In the genomic region with DNA sequence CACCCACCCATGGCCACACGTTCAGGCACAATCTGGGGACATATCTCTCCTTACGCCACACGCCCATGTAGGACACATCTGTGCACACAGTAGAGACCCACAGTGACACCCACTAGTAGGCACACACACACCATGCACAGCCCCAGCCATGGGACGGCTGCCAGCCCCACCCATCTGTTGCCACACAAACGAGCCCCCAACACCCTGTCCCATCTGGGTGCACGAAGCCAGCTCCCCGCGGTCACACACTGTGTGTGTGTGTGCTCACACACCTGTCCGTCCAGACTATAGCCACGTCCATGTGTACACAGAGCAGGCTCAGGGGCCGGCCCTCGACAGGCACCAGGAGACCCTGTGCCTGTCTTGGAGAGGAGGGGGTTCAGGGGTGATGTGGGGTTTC, we compare ENCODE assay signal across 16 cellular contexts. TPM values are rescaled to one million over a fixed set of nuclear protein-coding genes. Genes with fewer than 3 reads are reported as not detected.
DNase-seq lines count a peak whose midpoint lies in the region; ATAC-seq, FAIRE-seq and TF ChIP-seq lines count a peak whose summit lies in the region.
"Had no signal": no experiment of that assay in that cellular context is flagged by ENCODE, and none has a peak within 500 bp of the region (broad histone marks: within the 10 kb centered on the region; RNA-seq: fewer than 3 reads in every experiment).

No MANE protein-coding gene starts in this region.

- H3K9me3 ChIP-seq in HepG2 (ENCODE audit: low read length) (no peaks in the 10 kb centered on the region), right lobe of liver (no peaks in the 10 kb centered on the region), SU-DHL-6 (ENCODE audit: insufficient read depth, low read length) (no peaks in the 10 kb centered on the region), lower lobe of right lung (no peaks in the 10 kb centered on the region)
- H3K9me3 ChIP-seq: A549 had no signal

- no peaks in the 10 kb centered on the region for H4K20me1 ChIP-seq in HepG2 (ENCODE audit: insufficient read depth, low read length)
- no peaks in the 10 kb centered on the region for H4K20me1 ChIP-seq in SU-DHL-6 (ENCODE audit: low read depth, low read length)

- H3F3A ChIP-seq in SU-DHL-6 (ENCODE audit: insufficient read depth), result peaks cover 23% of the 10 kb centered on the region

- FAIRE-seq in HepG2 (lab: Jason Lieb, UNC), result no peak
- FAIRE-seq: D721Med had no signal

- TF ChIP-seq RAD21 in HepG2 (CRISPR knock-in tag; IDR thresholded peaks at IDR 0.05), result no peak

- H3K27me3 ChIP-seq in HepG2 (ENCODE audit: control insufficient read depth in 1 of 2, insufficient read depth in 2 of 2, low read length in 2 of 2), result peaks cover 10 to 35% of the 10 kb centered on the region in 2 experiments
- H3K27me3 ChIP-seq in right lobe of liver, result peaks cover 0 to 3% of the 10 kb centered on the region in 2 donors
- H3K27me3 ChIP-seq in SU-DHL-6 (ENCODE audit: low read length), result no peaks in the 10 kb centered on the region
- peaks cover 72% of the 10 kb centered on the region for H3K27me3 ChIP-seq in lower lobe of right lung (ENCODE audit: low read depth)

- H3K4me2 ChIP-seq in HepG2 (ENCODE audit: low read depth, low read length), result no peak overlapping the region
- H3K4me2 ChIP-seq in SU-DHL-6 (ENCODE audit: low read depth, low read length, poor library complexity, severe bottlenecking), result peak overlapping the region; percentile 98
- H3K4me2 ChIP-seq: A549 had no signal

- TF ChIP-seq POLR2A in HepG2 (IDR thresholded peaks at IDR 0.05; ENCODE audit: insufficient read depth in 1 of 2, low read depth in 2 of 2, low read length in 2 of 2) (no peak), right lobe of liver (IDR thresholded peaks at IDR 0.05) (no peak)

- no peaks in the 10 kb centered on the region for H3K9me2 ChIP-seq in SU-DHL-6 (replicated peaks; ENCODE audit: insufficient read depth, low read length)

- no peaks in the 10 kb centered on the region for H3K79me2 ChIP-seq in HepG2 (ENCODE audit: insufficient read depth, low read length)
- peaks cover 47% of the 10 kb centered on the region for H3K79me2 ChIP-seq in SU-DHL-6 (ENCODE audit: insufficient read depth, low read length)

- intact Hi-C loops in HepG2 (cut with micrococcal nuclease; ENCODE audit: unreplicated experiment), result no loop called here
- intact Hi-C loops in right lobe of liver (cut with DNase I), result no loop called here
- intact Hi-C loops in lower lobe of right lung (cut with DNase I), result no loop called here

- POLR2A ChIA-PET in HepG2 (lab: Yijun Ruan, JAX), result no interaction called here

- H2AFZ ChIP-seq in HepG2 (ENCODE audit: low read length), result no peak overlapping the region
- no peak overlapping the region for H2AFZ ChIP-seq in SU-DHL-6 (ENCODE audit: low read depth, low read length, severe bottlenecking)
- H2AFZ ChIP-seq: GM23248 had no signal

- no peak overlapping the region for H3K27ac ChIP-seq in HepG2 (ENCODE audit: extremely low read length, insufficient read depth, low read length)
- H3K27ac ChIP-seq in right lobe of liver, result no peak overlapping the region
- H3K27ac ChIP-seq in SU-DHL-6 (ENCODE audit: low read depth, low read length), result peak overlapping the region; percentile 99
- no peak overlapping the region for H3K27ac ChIP-seq in lower lobe of right lung
- H3K27ac ChIP-seq: A549, GM23248 had no signal

- BruUV-seq in HepG2 (replicated peaks; lab: Mats Ljungman, UMichigan), result no TSS peak

- H3K36me3 ChIP-seq in HepG2 (replicated peaks in 1 of 2; ENCODE audit: control insufficient read depth in 1 of 2, insufficient read depth in 2 of 2, low read length in 2 of 2) (no peaks in the 10 kb centered on the region), right lobe of liver (no peaks in the 10 kb centered on the region), SU-DHL-6 (ENCODE audit: low read length) (no peaks in the 10 kb centered on the region), lower lobe of right lung (no peaks in the 10 kb centered on the region)

- WGBS in HepG2 (ENCODE audit: low lambda C conversion rate), result 43% methylated on average over 4 of the region's 12 CpGs
- WGBS in right lobe of liver (ENCODE audit: insufficient coverage, low coverage, low lambda C conversion rate, missing lambda C conversion rate), result 25% methylated on average over 5 of the region's 12 CpGs

- no peak for ATAC-seq in HepG2
- ATAC-seq in right lobe of liver, result no peak
- ATAC-seq in lower lobe of right lung, result no peak
- ATAC-seq in GM21619 (IDR thresholded peaks at IDR 0.05; ENCODE audit: unreplicated experiment), result no peak
- ATAC-seq in activated CD4-positive, CD25-positive, alpha-beta regulatory T cell treated with anti-CD3 and anti-CD28 coated beads, Interleukin-2, amount 50 U/mL, for 24 hours, result no peak
- ATAC-seq: A549; CD8-positive, alpha-beta T cell had no signal

- H3K9ac ChIP-seq in HepG2 (ENCODE audit: insufficient read depth, low read depth, low read length) (no peak overlapping the region), SU-DHL-6 (ENCODE audit: low read length) (peak overlapping the region; percentile 100; the same call in 1 of the 2 replicates)
- H3K9ac ChIP-seq: GM23248 had no signal

- CTCF ChIA-PET in HepG2 (lab: Yijun Ruan, JAX; ENCODE audit: low intra/inter-chr PET ratio, low total read pairs), result no interaction called here

- TF ChIP-seq CTCF in HepG2 (CRISPR knock-in tag; IDR thresholded peaks at IDR 0.05) (no peak), right lobe of liver (IDR thresholded peaks at IDR 0.05) (no peak), SU-DHL-6 (IDR thresholded peaks at IDR 0.05; ENCODE audit: insufficient read depth, low read length, poor library complexity, severe bottlenecking) (no peak), lower lobe of right lung (IDR thresholded peaks at IDR 0.05) (no peak)

- no peak for DNase-seq in HepG2 (ENCODE audit: low spot score)
- DNase-seq in right lobe of liver, result no peak
- peak; percentile 34 for DNase-seq in lower lobe of right lung
- DNase-seq in NCI-H82 (lab: John Stamatoyannopoulos, UW), result no peak
- DNase-seq: CD8-positive, alpha-beta T cell; COR-L47; DMS53; GF-D8; GM23248 had no signal

- H3K4me1 ChIP-seq in HepG2 (ENCODE audit: insufficient read depth, low read length), result no peaks in the 10 kb centered on the region
- H3K4me1 ChIP-seq in right lobe of liver, result no peaks in the 10 kb centered on the region
- no peaks in the 10 kb centered on the region for H3K4me1 ChIP-seq in lower lobe of right lung

- TF ChIP-seq EP300 in HepG2 (IDR thresholded peaks at IDR 0.05; ENCODE audit: low read depth in 2 of 2, low read length in 2 of 2) (no peak), HepG2 (CRISPR knock-in tag; IDR thresholded peaks at IDR 0.05; ENCODE audit: borderline replicate concordance) (no peak)

- H3K4me3 ChIP-seq in HepG2 (replicated peaks in 1 of 3; ENCODE audit: insufficient read depth in 1 of 3, low read depth in 2 of 3, low read length in 3 of 3) (no peak overlapping the region), right lobe of liver (no peak overlapping the region), SU-DHL-6 (ENCODE audit: insufficient read depth, low read length, poor library complexity, severe bottlenecking) (peak overlapping the region; percentile 14), lower lobe of right lung (no peak overlapping the region)
- H3K4me3 ChIP-seq: A549, GM23248 had no signal

- in situ Hi-C loops in HepG2 (cut with HindIII; ENCODE audit: extremely low pct_ligation_motif_present, low pct_unique_long_range_greater_than_20kb), result no loop called here

RNA-seq across cellular contexts. Expression of a gene that starts 10.6 kb away (rescaled TPM):
- not detected in 2 replicates for total RNA-seq in HepG2 (2016; rRNA removed; fragmentation: Illumina TruSeq; extraction: Trizol)
- not detected in 2 replicates for total RNA-seq in HepG2 (2016; cell fraction: cytosol; rRNA removed; fragmentation: Illumina TruSeq; extraction: Trizol; ENCODE audit: low read depth)
- total RNA-seq in HepG2 (2016; cell fraction: insoluble cytoplasmic fraction; rRNA removed; fragmentation: Illumina TruSeq; extraction: Trizol), result not detected in 2 replicates
- not detected in 2 replicates for total RNA-seq in HepG2 (2016; cell fraction: membrane; rRNA removed; fragmentation: Illumina TruSeq; extraction: Trizol)
- total RNA-seq in HepG2 (2016; cell fraction: nucleus; rRNA removed; fragmentation: Illumina TruSeq; extraction: Trizol), result not detected in 2 replicates
- not detected in 2 replicates for polyA plus RNA-seq in HepG2 (2011; rRNA removed)
- 0.03 TPM in 1 of 2 replicates, not detected in the other for polyA plus RNA-seq in HepG2 (2011; cell fraction: cytosol; rRNA removed)
- not detected in 2 replicates for polyA plus RNA-seq in HepG2 (2011; cell fraction: nucleus; rRNA removed)
- polyA plus RNA-seq in HepG2 (2012), result 0.07 TPM in 1 of 2 replicates, not detected in the other
- not detected in 2 replicates for polyA plus RNA-seq in HepG2 (2016; cell fraction: cytosol; fragmentation: Illumina TruSeq; extraction: Trizol; ENCODE audit: low read depth)
- polyA plus RNA-seq in HepG2 (2016; cell fraction: insoluble cytoplasmic fraction; fragmentation: Illumina TruSeq; extraction: Trizol; ENCODE audit: low read depth), result not detected in 2 replicates
- polyA plus RNA-seq in HepG2 (2016; cell fraction: membrane; fragmentation: Illumina TruSeq; extraction: Trizol; ENCODE audit: low read depth), result not detected in 2 replicates
- polyA plus RNA-seq in HepG2 (2016; cell fraction: nucleus; fragmentation: Illumina TruSeq; extraction: Trizol; ENCODE audit: insufficient read depth, low read depth), result not detected in 2 replicates
- not detected in 2 replicates for polyA minus RNA-seq in HepG2 (2011; rRNA and poly(A)+ RNA removed; ENCODE audit: low replicate concordance)
- not detected in 2 replicates for polyA minus RNA-seq in HepG2 (2011; cell fraction: cytosol; rRNA and poly(A)+ RNA removed)
- polyA minus RNA-seq in HepG2 (2011; cell fraction: nucleus; rRNA and poly(A)+ RNA removed), result not detected in 2 replicates
- total RNA-seq in right lobe of liver, result not detected
- total RNA-seq in lower lobe of right lung, result 0.41 TPM
- total RNA-seq: GM23248, H7 had no signal
- polyA plus RNA-seq: CD14-positive monocyte, GM23248 had no signal

RNA-seq across cellular contexts. Expression of a gene that starts 34.7 kb away (rescaled TPM):
- 26.2 and 34.7 TPM in 2 replicates for total RNA-seq in HepG2 (2016; rRNA removed; fragmentation: Illumina TruSeq; extraction: Trizol)
- total RNA-seq in HepG2 (2016; cell fraction: cytosol; rRNA removed; fragmentation: Illumina TruSeq; extraction: Trizol; ENCODE audit: low read depth), result 6.5 and 9.6 TPM in 2 replicates
- 16.1 and 36.8 TPM in 2 replicates for total RNA-seq in HepG2 (2016; cell fraction: insoluble cytoplasmic fraction; rRNA removed; fragmentation: Illumina TruSeq; extraction: Trizol)
- total RNA-seq in HepG2 (2016; cell fraction: membrane; rRNA removed; fragmentation: Illumina TruSeq; extraction: Trizol), result 10.4 and 11.0 TPM in 2 replicates
- 28.3 and 29.2 TPM in 2 replicates for total RNA-seq in HepG2 (2016; cell fraction: nucleus; rRNA removed; fragmentation: Illumina TruSeq; extraction: Trizol)
- 33.1 and 33.7 TPM in 2 replicates for polyA plus RNA-seq in HepG2 (2011; rRNA removed)
- 20.2 and 33.5 TPM in 2 replicates for polyA plus RNA-seq in HepG2 (2011; cell fraction: cytosol; rRNA removed)
- polyA plus RNA-seq in HepG2 (2011; cell fraction: nucleus; rRNA removed), result 215 and 292 TPM in 2 replicates
- 33.2 and 34.0 TPM in 2 replicates for polyA plus RNA-seq in HepG2 (2012)
- polyA plus RNA-seq in HepG2 (2016; cell fraction: cytosol; fragmentation: Illumina TruSeq; extraction: Trizol; ENCODE audit: low read depth), result 3.8 and 4.4 TPM in 2 replicates
- polyA plus RNA-seq in HepG2 (2016; cell fraction: insoluble cytoplasmic fraction; fragmentation: Illumina TruSeq; extraction: Trizol; ENCODE audit: low read depth), result 20.7 and 29.5 TPM in 2 replicates
- polyA plus RNA-seq in HepG2 (2016; cell fraction: membrane; fragmentation: Illumina TruSeq; extraction: Trizol; ENCODE audit: low read depth), result 7.4 and 8.4 TPM in 2 replicates
- 90.2 and 102 TPM in 2 replicates for polyA plus RNA-seq in HepG2 (2016; cell fraction: nucleus; fragmentation: Illumina TruSeq; extraction: Trizol; ENCODE audit: insufficient read depth, low read depth)
- 15.9 and 39.4 TPM in 2 replicates for polyA minus RNA-seq in HepG2 (2011; rRNA and poly(A)+ RNA removed; ENCODE audit: low replicate concordance)
- 16.3 and 26.4 TPM in 2 replicates for polyA minus RNA-seq in HepG2 (2011; cell fraction: cytosol; rRNA and poly(A)+ RNA removed)
- polyA minus RNA-seq in HepG2 (2011; cell fraction: nucleus; rRNA and poly(A)+ RNA removed), result 29.6 and 31.9 TPM in 2 replicates
- 10 to 100 TPM; 25.3 to 39.7 (median 30.2) TPM for total RNA-seq in right lobe of liver
- 206 TPM for total RNA-seq in lower lobe of right lung

RNA-seq across cellular contexts. Expression of a gene that starts 40.6 kb away (rescaled TPM):
- 0.27 and 0.33 TPM in 2 replicates for total RNA-seq in HepG2 (2016; rRNA removed; fragmentation: Illumina TruSeq; extraction: Trizol)
- total RNA-seq in HepG2 (2016; cell fraction: cytosol; rRNA removed; fragmentation: Illumina TruSeq; extraction: Trizol; ENCODE audit: low read depth), result 0.26 and 0.51 TPM in 2 replicates
- total RNA-seq in HepG2 (2016; cell fraction: insoluble cytoplasmic fraction; rRNA removed; fragmentation: Illumina TruSeq; extraction: Trizol), result 0.24 and 0.37 TPM in 2 replicates
- total RNA-seq in HepG2 (2016; cell fraction: membrane; rRNA removed; fragmentation: Illumina TruSeq; extraction: Trizol), result 0.62 TPM in 1 of 2 replicates, not detected in the other
- total RNA-seq in HepG2 (2016; cell fraction: nucleus; rRNA removed; fragmentation: Illumina TruSeq; extraction: Trizol), result 0.40 TPM in 1 of 2 replicates, not detected in the other
- polyA plus RNA-seq in HepG2 (2011; rRNA removed), result 0.24 and 0.30 TPM in 2 replicates
- polyA plus RNA-seq in HepG2 (2011; cell fraction: cytosol; rRNA removed), result 0.44 and 0.52 TPM in 2 replicates
- 0.31 and 0.51 TPM in 2 replicates for polyA plus RNA-seq in HepG2 (2011; cell fraction: nucleus; rRNA removed)
- 0.25 TPM in 1 of 2 replicates, not detected in the other for polyA plus RNA-seq in HepG2 (2012)
- polyA plus RNA-seq in HepG2 (2016; cell fraction: cytosol; fragmentation: Illumina TruSeq; extraction: Trizol; ENCODE audit: low read depth), result 0.21 and 0.44 TPM in 2 replicates
- polyA plus RNA-seq in HepG2 (2016; cell fraction: insoluble cytoplasmic fraction; fragmentation: Illumina TruSeq; extraction: Trizol; ENCODE audit: low read depth), result 0.49 and 0.52 TPM in 2 replicates
- polyA plus RNA-seq in HepG2 (2016; cell fraction: membrane; fragmentation: Illumina TruSeq; extraction: Trizol; ENCODE audit: low read depth), result 0.69 and 1.1 TPM in 2 replicates
- 0.78 and 0.95 TPM in 2 replicates for polyA plus RNA-seq in HepG2 (2016; cell fraction: nucleus; fragmentation: Illumina TruSeq; extraction: Trizol; ENCODE audit: insufficient read depth, low read depth)
- 0.26 and 0.84 TPM in 2 replicates for polyA minus RNA-seq in HepG2 (2011; rRNA and poly(A)+ RNA removed; ENCODE audit: low replicate concordance)
- polyA minus RNA-seq in HepG2 (2011; cell fraction: cytosol; rRNA and poly(A)+ RNA removed), result 0.49 TPM in 1 of 2 replicates, not detected in the other
- polyA minus RNA-seq in HepG2 (2011; cell fraction: nucleus; rRNA and poly(A)+ RNA removed), result not detected in 2 replicates
- total RNA-seq in right lobe of liver, result under 1 TPM in 4 of 6 experiments, not detected in 2; 0.18 to 0.71 (median 0.39) TPM
- total RNA-seq in lower lobe of right lung, result 1.2 TPM
- total RNA-seq: GM23248, H7 had no signal
- polyA plus RNA-seq: GM23248 had no signal

RNA-seq across cellular contexts. Expression of a gene that starts 41.4 kb away (rescaled TPM):
- 20.7 and 37.4 TPM in 2 replicates for total RNA-seq in HepG2 (2016; rRNA removed; fragmentation: Illumina TruSeq; extraction: Trizol)
- 32.7 and 40.5 TPM in 2 replicates for total RNA-seq in HepG2 (2016; cell fraction: cytosol; rRNA removed; fragmentation: Illumina TruSeq; extraction: Trizol; ENCODE audit: low read depth)
- 21.9 and 38.8 TPM in 2 replicates for total RNA-seq in HepG2 (2016; cell fraction: insoluble cytoplasmic fraction; rRNA removed; fragmentation: Illumina TruSeq; extraction: Trizol)
- total RNA-seq in HepG2 (2016; cell fraction: membrane; rRNA removed; fragmentation: Illumina TruSeq; extraction: Trizol), result 24.1 and 26.6 TPM in 2 replicates
- total RNA-seq in HepG2 (2016; cell fraction: nucleus; rRNA removed; fragmentation: Illumina TruSeq; extraction: Trizol), result 28.4 and 29.8 TPM in 2 replicates
- 74.0 and 91.2 TPM in 2 replicates for polyA plus RNA-seq in HepG2 (2011; rRNA removed)
- polyA plus RNA-seq in HepG2 (2011; cell fraction: cytosol; rRNA removed), result 112 and 172 TPM in 2 replicates
- 93.5 and 96.2 TPM in 2 replicates for polyA plus RNA-seq in HepG2 (2011; cell fraction: nucleus; rRNA removed)
- polyA plus RNA-seq in HepG2 (2012), result 38.2 and 66.0 TPM in 2 replicates
- polyA plus RNA-seq in HepG2 (2016; cell fraction: cytosol; fragmentation: Illumina TruSeq; extraction: Trizol; ENCODE audit: low read depth), result 34.2 and 39.3 TPM in 2 replicates
- 20.0 and 22.5 TPM in 2 replicates for polyA plus RNA-seq in HepG2 (2016; cell fraction: insoluble cytoplasmic fraction; fragmentation: Illumina TruSeq; extraction: Trizol; ENCODE audit: low read depth)
- polyA plus RNA-seq in HepG2 (2016; cell fraction: membrane; fragmentation: Illumina TruSeq; extraction: Trizol; ENCODE audit: low read depth), result 21.0 and 26.9 TPM in 2 replicates
- 52.4 and 53.1 TPM in 2 replicates for polyA plus RNA-seq in HepG2 (2016; cell fraction: nucleus; fragmentation: Illumina TruSeq; extraction: Trizol; ENCODE audit: insufficient read depth, low read depth)
- polyA minus RNA-seq in HepG2 (2011; rRNA and poly(A)+ RNA removed; ENCODE audit: low replicate concordance), result 32.5 and 96.8 TPM in 2 replicates
- 26.4 and 26.8 TPM in 2 replicates for polyA minus RNA-seq in HepG2 (2011; cell fraction: cytosol; rRNA and poly(A)+ RNA removed)
- polyA minus RNA-seq in HepG2 (2011; cell fraction: nucleus; rRNA and poly(A)+ RNA removed), result 21.6 and 26.0 TPM in 2 replicates
- total RNA-seq in right lobe of liver, result 100 to 1,000 TPM in 2 of 6 experiments, 10 to 100 TPM in 4; 53.6 to 124 (median 75.8) TPM
- 132 TPM for total RNA-seq in lower lobe of right lung

RNA-seq across cellular contexts. Expression of a gene that starts 57.6 kb away (rescaled TPM):
- total RNA-seq in HepG2 (2016; rRNA removed; fragmentation: Illumina TruSeq; extraction: Trizol), result 4,758 and 5,028 TPM in 2 replicates
- total RNA-seq in HepG2 (2016; cell fraction: cytosol; rRNA removed; fragmentation: Illumina TruSeq; extraction: Trizol; ENCODE audit: low read depth), result 8,990 and 9,707 TPM in 2 replicates
- 4,892 and 5,330 TPM in 2 replicates for total RNA-seq in HepG2 (2016; cell fraction: insoluble cytoplasmic fraction; rRNA removed; fragmentation: Illumina TruSeq; extraction: Trizol)
- 12,897 and 13,497 TPM in 2 replicates for total RNA-seq in HepG2 (2016; cell fraction: membrane; rRNA removed; fragmentation: Illumina TruSeq; extraction: Trizol)
- 1,659 and 1,838 TPM in 2 replicates for total RNA-seq in HepG2 (2016; cell fraction: nucleus; rRNA removed; fragmentation: Illumina TruSeq; extraction: Trizol)
- 1,633 and 1,983 TPM in 2 replicates for polyA plus RNA-seq in HepG2 (2011; rRNA removed)
- 4,354 and 8,495 TPM in 2 replicates for polyA plus RNA-seq in HepG2 (2011; cell fraction: cytosol; rRNA removed)
- polyA plus RNA-seq in HepG2 (2011; cell fraction: nucleus; rRNA removed), result 1,845 and 2,001 TPM in 2 replicates
- polyA plus RNA-seq in HepG2 (2012), result 3,093 and 4,312 TPM in 2 replicates
- polyA plus RNA-seq in HepG2 (2016; cell fraction: cytosol; fragmentation: Illumina TruSeq; extraction: Trizol; ENCODE audit: low read depth), result 10,211 and 10,944 TPM in 2 replicates
- polyA plus RNA-seq in HepG2 (2016; cell fraction: insoluble cytoplasmic fraction; fragmentation: Illumina TruSeq; extraction: Trizol; ENCODE audit: low read depth), result 4,747 and 4,833 TPM in 2 replicates
- 11,477 and 11,931 TPM in 2 replicates for polyA plus RNA-seq in HepG2 (2016; cell fraction: membrane; fragmentation: Illumina TruSeq; extraction: Trizol; ENCODE audit: low read depth)
- polyA plus RNA-seq in HepG2 (2016; cell fraction: nucleus; fragmentation: Illumina TruSeq; extraction: Trizol; ENCODE audit: insufficient read depth, low read depth), result 2,975 and 3,175 TPM in 2 replicates
- 958 and 1,242 TPM in 2 replicates for polyA minus RNA-seq in HepG2 (2011; rRNA and poly(A)+ RNA removed; ENCODE audit: low replicate concordance)
- 1,380 TPM in 2 replicates for polyA minus RNA-seq in HepG2 (2011; cell fraction: cytosol; rRNA and poly(A)+ RNA removed)
- polyA minus RNA-seq in HepG2 (2011; cell fraction: nucleus; rRNA and poly(A)+ RNA removed), result 385 and 466 TPM in 2 replicates
- 100 to 1,000 TPM; 347 to 556 (median 499) TPM for total RNA-seq in right lobe of liver
- 1,736 TPM for total RNA-seq in lower lobe of right lung
